In genomic region chr16:48910214-48910613, GRCh38 we compare ENCODE assay signal across 10 cellular contexts.
"Had no signal": no experiment of that assay in that cellular context is flagged by ENCODE, and none has a peak within 500 bp of the region (broad histone marks: within the 10 kb centered on the region; RNA-seq: fewer than 3 reads in every experiment).

No MANE protein-coding gene starts in this region.

- H3K36me3 ChIP-seq: HAP-1 had no signal

- FAIRE-seq: H1, H54 had no signal

- H3K9ac ChIP-seq: GM23248 had no signal

- H3K4me3 ChIP-seq: GM23248, GM23338, HAP-1 had no signal

- H2AFZ ChIP-seq: GM23248, GM23338 had no signal

- H3K9me3 ChIP-seq: HAP-1 had no signal

- H3K27ac ChIP-seq: GM23248 had no signal

- DNase-seq: GM23248, GOT3, H7, H9, HCEC 1CT, HFFc6 had no signal

- H3K4me2 ChIP-seq: GM23338 had no signal

- H3K4me1 ChIP-seq: HAP-1 had no signal
